14 cellular contexts compared by ENCODE assay signal in genomic region chr1:36256558-36257374, GRCh38. TPM values are rescaled to one million over a fixed set of nuclear protein-coding genes. Genes with fewer than 3 reads are reported as not detected.
DNase-seq lines count a peak whose midpoint lies in the region; ATAC-seq and TF ChIP-seq lines count a peak whose summit lies in the region.
"Had no signal": no experiment of that assay in that cellular context is flagged by ENCODE, and none has a peak within 500 bp of the region (broad histone marks: within the 10 kb centered on the region; RNA-seq: fewer than 3 reads in every experiment).

No MANE protein-coding gene starts in this region.

- WGBS in urinary bladder, result 85% methylated on average over 15 of the region's 15 CpGs

- H3K36me3 Mint-ChIP-seq in WTC11 (peaks cover 19% of the 10 kb centered on the region), mesothelial cell of epicardium (peaks cover 14% of the 10 kb centered on the region)

- no peak overlapping the region for H3K4me3 Mint-ChIP-seq in WTC11
- no peak overlapping the region for H3K4me3 Mint-ChIP-seq in mesothelial cell of epicardium

- CTCF ChIA-PET in WTC11 (lab: Charles Lee), result interaction anchor here (0.8 kb wide), 1 partner anchor 159 kb away, joined by 3 read pairs; no protein-coding TSS in a partner anchor

- intact Hi-C loops in left ventricle myocardium superior (cut with micrococcal nuclease), result no loop called here

- POLR2A ChIA-PET in WTC11 (lab: Charles Lee), result no interaction called here

- no peak overlapping the region for H3K4me3 ChIP-seq in cardiac muscle cell
- no peak overlapping the region for H3K4me3 ChIP-seq in urinary bladder (ENCODE audit: low read depth, low read length)
- H3K4me3 ChIP-seq: heart right ventricle had no signal

- peak overlapping the region; percentile 53 for H3K27ac ChIP-seq in cardiac muscle cell
- peak overlapping the region; percentile 2 for H3K27ac ChIP-seq in urinary bladder (ENCODE audit: low read depth)

- H3K27me3 ChIP-seq in cardiac muscle cell, result no peaks in the 10 kb centered on the region
- H3K27me3 ChIP-seq: heart right ventricle had no signal

- no peaks in the 10 kb centered on the region for H3K9me3 ChIP-seq in cardiac muscle cell (ENCODE audit: low read depth)
- H3K9me3 ChIP-seq: heart right ventricle had no signal

- H3K9me3 Mint-ChIP-seq in WTC11 (no peaks in the 10 kb centered on the region), mesothelial cell of epicardium (no peaks in the 10 kb centered on the region)

- DNase-seq in cardiac muscle cell (ENCODE audit: low read depth in 1 of 2, low spot score in 1 of 2) (no peak), left ventricle myocardium superior (no peak), WTC11 (ENCODE audit: low spot score) (no peak), mesothelial cell of epicardium (ENCODE audit: low spot score in 2 of 2, unreplicated experiment in 2 of 2) (no peak), NCI-H1930 (lab: John Stamatoyannopoulos, UW) (no peak), NCI-H2081 treated with DMSO at 0.1 percent for 48 hours (lab: John Stamatoyannopoulos, UW) (no peak)
- DNase-seq in effector CD4-positive, alpha-beta T cell, result no peak
- DNase-seq: heart right ventricle, NCI-H1105 treated with DMSO at 0.1 percent for 48 hours, NCI-H748 treated with DMSO at 0.1 percent for 48 hours, nucleus accumbens, SIG-M5 had no signal

- TF ChIP-seq CTCF in cardiac muscle cell (IDR thresholded peaks at IDR 0.05; ENCODE audit: low read depth, low read length) (no peak), WTC11 (IDR thresholded peaks at IDR 0.05) (no peak), mesothelial cell of epicardium (IDR thresholded peaks at IDR 0.05; ENCODE audit: unreplicated experiment) (no peak)

- H3K27me3 Mint-ChIP-seq in WTC11 (ENCODE audit: low read depth) (no peaks in the 10 kb centered on the region), mesothelial cell of epicardium (ENCODE audit: low read depth) (no peaks in the 10 kb centered on the region)

- H3K36me3 ChIP-seq in cardiac muscle cell, result peaks cover 4% of the 10 kb centered on the region
- H3K36me3 ChIP-seq in urinary bladder (ENCODE audit: insufficient read depth), result peaks cover 2% of the 10 kb centered on the region

- H3K27ac Mint-ChIP-seq in WTC11 (peak overlapping the region; percentile 50), mesothelial cell of epicardium (peak overlapping the region; percentile 93)

- peaks cover 37% of the 10 kb centered on the region for H3K4me1 Mint-ChIP-seq in WTC11
- peaks cover 42% of the 10 kb centered on the region for H3K4me1 Mint-ChIP-seq in mesothelial cell of epicardium

- ATAC-seq in left ventricle myocardium superior, result no peak
- no peak for ATAC-seq in WTC11
- ATAC-seq: left lobe of liver had no signal

- H3K4me1 ChIP-seq in cardiac muscle cell (ENCODE audit: low read depth), result peaks cover 39% of the 10 kb centered on the region
- H3K4me1 ChIP-seq in urinary bladder (ENCODE audit: insufficient read depth), result no peaks in the 10 kb centered on the region

TF ChIP-seq in WTC11, 78 proteins besides CTCF, POLR2A, EP300 and RAD21:
- TF ChIP-seq ZNF263 (CRISPR knock-in tag; IDR thresholded peaks at IDR 0.05; ENCODE audit: low read depth), result no peak
- no peak for TF ChIP-seq GABPB1 (CRISPR knock-in tag; IDR thresholded peaks at IDR 0.05)
- no peak for TF ChIP-seq ATF2 (CRISPR knock-in tag; IDR thresholded peaks at IDR 0.05; ENCODE audit: borderline replicate concordance, low read depth)
- no peak for TF ChIP-seq MYBL2 (CRISPR knock-in tag; IDR thresholded peaks at IDR 0.05)
- TF ChIP-seq, protein P1, sequence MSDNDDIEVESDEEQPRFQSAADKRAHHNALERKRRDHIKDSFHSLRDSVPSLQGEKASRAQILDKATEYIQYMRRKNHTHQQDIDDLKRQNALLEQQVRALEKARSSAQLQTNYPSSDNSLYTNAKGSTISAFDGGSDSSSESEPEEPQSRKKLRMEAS (CRISPR knock-in tag; IDR thresholded peaks at IDR 0.05), result no peak
- no peak for TF ChIP-seq ZNF423 (CRISPR knock-in tag; IDR thresholded peaks at IDR 0.05)
- TF ChIP-seq ZNF671 (CRISPR knock-in tag; IDR thresholded peaks at IDR 0.05), result no peak
- no peak for TF ChIP-seq PRDM15 (CRISPR knock-in tag; IDR thresholded peaks at IDR 0.05)

RNA-seq across cellular contexts. Expression of gene THRAP3, which starts 32.5 kb away (rescaled TPM):
- 60.2 and 92.9 TPM in 2 replicates for total RNA-seq in cardiac muscle cell
- polyA plus RNA-seq in cardiac muscle cell, result 48.6 and 63.6 TPM in 2 replicates
- 67.9 TPM for total RNA-seq in left ventricle myocardium superior
- 150 to 160 TPM (median 153 TPM) in 3 replicates for total RNA-seq in WTC11 (2021)
- total RNA-seq in mesothelial cell of epicardium, result 117 to 121 TPM (median 119 TPM) in 3 replicates
- total RNA-seq in urinary bladder, result 67.3 TPM
- polyA plus RNA-seq in urinary bladder, result 52.4 TPM

RNA-seq across cellular contexts. Expression of gene SH3D21, which starts 49.4 kb away (rescaled TPM):
- total RNA-seq in cardiac muscle cell (21.5 and 44.0 TPM in 2 replicates), left ventricle myocardium superior (1.1 TPM), WTC11 (2021) (22.1 to 29.3 TPM (median 26.9 TPM) in 3 replicates), mesothelial cell of epicardium (44.3 to 47.1 TPM (median 47.0 TPM) in 3 replicates), urinary bladder (3.5 TPM)
- polyA plus RNA-seq in cardiac muscle cell (13.5 and 22.8 TPM in 2 replicates), urinary bladder (1.8 TPM)
